1 cellular context compared by ENCODE assay signal in the genomic region with DNA sequence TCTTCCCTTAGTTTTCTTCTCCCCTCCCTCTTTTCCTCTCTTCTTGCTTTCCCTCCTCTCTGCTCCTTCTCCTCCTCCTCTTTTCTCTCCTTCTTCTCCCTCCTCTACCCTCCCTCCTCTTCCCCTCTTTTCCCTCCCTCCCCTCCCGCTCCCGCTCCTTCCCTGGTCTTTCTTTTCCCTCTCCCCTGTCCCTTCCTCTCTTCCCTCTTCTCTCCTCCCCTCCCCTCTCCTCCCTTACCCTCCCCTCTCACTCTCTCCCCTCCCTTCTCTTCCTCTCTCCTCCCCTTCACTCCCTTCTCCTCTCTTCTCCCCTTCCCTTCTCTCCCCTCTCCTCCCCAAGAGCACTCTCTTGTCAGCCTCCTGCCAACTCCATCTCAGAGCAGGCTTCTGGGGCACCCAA.
TF ChIP-seq lines count a peak whose summit lies in the region.

No MANE protein-coding gene starts in this region.

TF ChIP-seq in H1, 55 proteins besides CTCF, POLR2A, EP300 and RAD21:
- no peak for TF ChIP-seq CHD2 (IDR thresholded peaks at IDR 0.05; ENCODE audit: low read length)
- no peak for TF ChIP-seq HDAC2 (IDR thresholded peaks at IDR 0.05; ENCODE audit: borderline replicate concordance in 1 of 2, low read depth in 2 of 2, low read length in 2 of 2)
- no peak for TF ChIP-seq CREB1 (IDR thresholded peaks at IDR 0.05)
- TF ChIP-seq RXRA (IDR thresholded peaks at IDR 0.05; ENCODE audit: insufficient read depth, low read depth, low read length), result no peak
- TF ChIP-seq HDAC6 (IDR thresholded peaks at IDR 0.05; ENCODE audit: low read depth, low read length), result no peak
- TF ChIP-seq EGR1 (IDR thresholded peaks at IDR 0.05; ENCODE audit: borderline replicate concordance, low read depth, low read length), result peak; percentile 14; the same call in 1 of the 2 replicates
- TF ChIP-seq, protein P1, sequence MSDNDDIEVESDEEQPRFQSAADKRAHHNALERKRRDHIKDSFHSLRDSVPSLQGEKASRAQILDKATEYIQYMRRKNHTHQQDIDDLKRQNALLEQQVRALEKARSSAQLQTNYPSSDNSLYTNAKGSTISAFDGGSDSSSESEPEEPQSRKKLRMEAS (IDR thresholded peaks at IDR 0.05), result no peak
- no peak for TF ChIP-seq TBP (IDR thresholded peaks at IDR 0.05; ENCODE audit: low read depth, low read length)
TF ChIP-seq in H1: peak in this region for 1.
